10 cellular contexts compared by ENCODE assay signal in the genomic region with DNA sequence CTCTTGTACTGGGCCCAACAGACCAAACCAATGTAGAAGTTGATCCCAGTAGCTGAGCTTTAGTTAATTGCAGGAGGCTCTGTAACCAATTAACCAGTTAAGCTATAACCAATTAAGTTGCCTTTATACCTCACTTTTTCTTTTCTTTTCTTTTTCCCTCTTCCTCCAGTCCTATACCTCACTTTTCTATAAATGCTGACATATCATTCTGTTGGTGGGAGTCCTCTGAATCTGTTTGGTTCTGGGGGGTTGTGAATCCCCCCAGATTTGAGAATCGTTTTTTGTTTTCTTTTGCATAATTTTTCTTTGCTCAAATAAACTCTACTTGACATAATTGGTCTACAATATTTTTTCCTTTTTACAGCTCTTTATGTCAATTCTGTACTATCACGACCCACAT. TPM values are rescaled to one million over a fixed set of nuclear protein-coding genes. Genes with fewer than 3 reads are reported as not detected.
"Had no signal": no experiment of that assay in that cellular context is flagged by ENCODE, and none has a peak within 500 bp of the region (broad histone marks: within the 10 kb centered on the region; RNA-seq: fewer than 3 reads in every experiment).

No MANE protein-coding gene starts in this region.

- H3K27ac ChIP-seq: HL-60, KMS-11 had no signal

- H3K9ac ChIP-seq: KMS-11 had no signal

- DNase-seq: Karpas-422, Kasumi-1, KBM-7, KG1 had no signal

- H3K4me2 ChIP-seq: KMS-11 had no signal

- FAIRE-seq: HTR-8/SVneo had no signal

RNA-seq across cellular contexts. Expression of a gene that starts 38.1 kb away (rescaled TPM):
- total RNA-seq: HT-29, HT1080 had no signal
- polyA plus RNA-seq: IgD-negative memory B cell had no signal
